1 cellular context compared by ENCODE assay signal in the genomic region with DNA sequence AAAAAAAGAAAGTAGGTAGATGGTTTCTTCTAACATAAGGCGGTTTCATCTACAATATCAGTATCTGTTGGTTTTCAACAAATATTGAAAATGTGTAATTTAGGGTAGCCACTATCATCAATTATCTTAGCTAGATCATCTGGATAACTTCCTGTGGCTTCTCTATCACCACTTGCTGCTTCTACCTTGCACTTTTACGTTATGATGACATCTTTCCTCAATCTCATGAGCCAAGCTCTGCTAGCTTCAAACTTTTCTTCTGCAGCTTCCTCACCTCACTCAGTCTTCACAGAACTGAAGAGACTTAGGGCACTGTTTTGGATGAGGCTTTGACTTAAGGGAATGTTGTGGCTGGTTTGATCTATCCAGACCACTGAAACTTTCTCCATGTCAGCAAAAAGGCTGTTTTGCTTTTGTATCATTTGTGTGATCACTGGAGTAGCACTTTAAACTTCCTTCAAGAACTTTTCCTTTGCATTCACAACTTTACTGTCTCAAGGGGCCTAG.
TF ChIP-seq lines count a peak whose summit lies in the region.

No MANE protein-coding gene starts in this region.

TF ChIP-seq in GM12878, 131 proteins besides CTCF, POLR2A, EP300 and RAD21 (continued from another document):
- TF ChIP-seq, protein P1, sequence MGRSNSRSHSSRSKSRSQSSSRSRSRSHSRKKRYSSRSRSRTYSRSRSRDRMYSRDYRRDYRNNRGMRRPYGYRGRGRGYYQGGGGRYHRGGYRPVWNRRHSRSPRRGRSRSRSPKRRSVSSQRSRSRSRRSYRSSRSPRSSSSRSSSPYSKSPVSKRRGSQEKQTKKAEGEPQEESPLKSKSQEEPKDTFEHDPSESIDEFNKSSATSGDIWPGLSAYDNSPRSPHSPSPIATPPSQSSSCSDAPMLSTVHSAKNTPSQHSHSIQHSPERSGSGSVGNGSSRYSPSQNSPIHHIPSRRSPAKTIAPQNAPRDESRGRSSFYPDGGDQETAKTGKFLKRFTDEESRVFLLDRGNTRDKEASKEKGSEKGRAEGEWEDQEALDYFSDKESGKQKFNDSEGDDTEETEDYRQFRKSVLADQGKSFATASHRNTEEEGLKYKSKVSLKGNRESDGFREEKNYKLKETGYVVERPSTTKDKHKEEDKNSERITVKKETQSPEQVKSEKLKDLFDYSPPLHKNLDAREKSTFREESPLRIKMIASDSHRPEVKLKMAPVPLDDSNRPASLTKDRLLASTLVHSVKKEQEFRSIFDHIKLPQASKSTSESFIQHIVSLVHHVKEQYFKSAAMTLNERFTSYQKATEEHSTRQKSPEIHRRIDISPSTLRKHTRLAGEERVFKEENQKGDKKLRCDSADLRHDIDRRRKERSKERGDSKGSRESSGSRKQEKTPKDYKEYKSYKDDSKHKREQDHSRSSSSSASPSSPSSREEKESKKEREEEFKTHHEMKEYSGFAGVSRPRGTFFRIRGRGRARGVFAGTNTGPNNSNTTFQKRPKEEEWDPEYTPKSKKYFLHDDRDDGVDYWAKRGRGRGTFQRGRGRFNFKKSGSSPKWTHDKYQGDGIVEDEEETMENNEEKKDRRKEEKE (IDR thresholded peaks at IDR 0.05): no peak
- TF ChIP-seq YY1 (IDR thresholded peaks at IDR 0.05; ENCODE audit: low read depth, low read length) (no peak), IRF4 (IDR thresholded peaks at IDR 0.05; ENCODE audit: low read depth, low read length) (peak; percentile 73; the same call in 1 of the 2 replicates), IKZF1 (conservative IDR thresholded peaks at IDR 0.05) (peak; percentile 69), STAT1 (conservative IDR thresholded peaks at IDR 0.05) (no peak), RB1 (IDR thresholded peaks at IDR 0.05; ENCODE audit: borderline replicate concordance) (no peak), EED (IDR thresholded peaks at IDR 0.05; ENCODE audit: low read depth) (peak; percentile 79), ZBED1 (IDR thresholded peaks at IDR 0.05; ENCODE audit: borderline replicate concordance) (0 out of 2 replicates have a peak, but pooled peaks have one; percentile 73), SIX5 (IDR thresholded peaks at IDR 0.05; ENCODE audit: low read depth, low read length, severe bottlenecking) (no peak), RUNX3 (IDR thresholded peaks at IDR 0.05; ENCODE audit: low read length) (0 out of 2 replicates have a peak, but pooled peaks have one; percentile 39), MEF2B (IDR thresholded peaks at IDR 0.05; ENCODE audit: partially characterized antibody, poor library complexity, severe bottlenecking) (peak; percentile 89), NR2F1 (conservative IDR thresholded peaks at IDR 0.05) (peak; percentile 73; the same call in 1 of the 2 replicates), ZNF217 (IDR thresholded peaks at IDR 0.05) (peak; percentile 97; the same call in 1 of the 2 replicates)
- TF ChIP-seq, protein P2, sequence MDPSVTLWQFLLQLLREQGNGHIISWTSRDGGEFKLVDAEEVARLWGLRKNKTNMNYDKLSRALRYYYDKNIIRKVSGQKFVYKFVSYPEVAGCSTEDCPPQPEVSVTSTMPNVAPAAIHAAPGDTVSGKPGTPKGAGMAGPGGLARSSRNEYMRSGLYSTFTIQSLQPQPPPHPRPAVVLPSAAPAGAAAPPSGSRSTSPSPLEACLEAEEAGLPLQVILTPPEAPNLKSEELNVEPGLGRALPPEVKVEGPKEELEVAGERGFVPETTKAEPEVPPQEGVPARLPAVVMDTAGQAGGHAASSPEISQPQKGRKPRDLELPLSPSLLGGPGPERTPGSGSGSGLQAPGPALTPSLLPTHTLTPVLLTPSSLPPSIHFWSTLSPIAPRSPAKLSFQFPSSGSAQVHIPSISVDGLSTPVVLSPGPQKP (IDR thresholded peaks at IDR 0.05; ENCODE audit: low read depth, low read length): no peak
- TF ChIP-seq, protein P3, sequence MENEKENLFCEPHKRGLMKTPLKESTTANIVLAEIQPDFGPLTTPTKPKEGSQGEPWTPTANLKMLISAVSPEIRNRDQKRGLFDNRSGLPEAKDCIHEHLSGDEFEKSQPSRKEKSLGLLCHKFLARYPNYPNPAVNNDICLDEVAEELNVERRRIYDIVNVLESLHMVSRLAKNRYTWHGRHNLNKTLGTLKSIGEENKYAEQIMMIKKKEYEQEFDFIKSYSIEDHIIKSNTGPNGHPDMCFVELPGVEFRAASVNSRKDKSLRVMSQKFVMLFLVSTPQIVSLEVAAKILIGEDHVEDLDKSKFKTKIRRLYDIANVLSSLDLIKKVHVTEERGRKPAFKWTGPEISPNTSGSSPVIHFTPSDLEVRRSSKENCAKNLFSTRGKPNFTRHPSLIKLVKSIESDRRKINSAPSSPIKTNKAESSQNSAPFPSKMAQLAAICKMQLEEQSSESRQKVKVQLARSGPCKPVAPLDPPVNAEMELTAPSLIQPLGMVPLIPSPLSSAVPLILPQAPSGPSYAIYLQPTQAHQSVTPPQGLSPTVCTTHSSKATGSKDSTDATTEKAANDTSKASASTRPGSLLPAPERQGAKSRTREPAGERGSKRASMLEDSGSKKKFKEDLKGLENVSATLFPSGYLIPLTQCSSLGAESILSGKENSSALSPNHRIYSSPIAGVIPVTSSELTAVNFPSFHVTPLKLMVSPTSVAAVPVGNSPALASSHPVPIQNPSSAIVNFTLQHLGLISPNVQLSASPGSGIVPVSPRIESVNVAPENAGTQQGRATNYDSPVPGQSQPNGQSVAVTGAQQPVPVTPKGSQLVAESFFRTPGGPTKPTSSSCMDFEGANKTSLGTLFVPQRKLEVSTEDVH (IDR thresholded peaks at IDR 0.05; ENCODE audit: low read depth, partially characterized antibody): no peak
- TF ChIP-seq, protein P4, sequence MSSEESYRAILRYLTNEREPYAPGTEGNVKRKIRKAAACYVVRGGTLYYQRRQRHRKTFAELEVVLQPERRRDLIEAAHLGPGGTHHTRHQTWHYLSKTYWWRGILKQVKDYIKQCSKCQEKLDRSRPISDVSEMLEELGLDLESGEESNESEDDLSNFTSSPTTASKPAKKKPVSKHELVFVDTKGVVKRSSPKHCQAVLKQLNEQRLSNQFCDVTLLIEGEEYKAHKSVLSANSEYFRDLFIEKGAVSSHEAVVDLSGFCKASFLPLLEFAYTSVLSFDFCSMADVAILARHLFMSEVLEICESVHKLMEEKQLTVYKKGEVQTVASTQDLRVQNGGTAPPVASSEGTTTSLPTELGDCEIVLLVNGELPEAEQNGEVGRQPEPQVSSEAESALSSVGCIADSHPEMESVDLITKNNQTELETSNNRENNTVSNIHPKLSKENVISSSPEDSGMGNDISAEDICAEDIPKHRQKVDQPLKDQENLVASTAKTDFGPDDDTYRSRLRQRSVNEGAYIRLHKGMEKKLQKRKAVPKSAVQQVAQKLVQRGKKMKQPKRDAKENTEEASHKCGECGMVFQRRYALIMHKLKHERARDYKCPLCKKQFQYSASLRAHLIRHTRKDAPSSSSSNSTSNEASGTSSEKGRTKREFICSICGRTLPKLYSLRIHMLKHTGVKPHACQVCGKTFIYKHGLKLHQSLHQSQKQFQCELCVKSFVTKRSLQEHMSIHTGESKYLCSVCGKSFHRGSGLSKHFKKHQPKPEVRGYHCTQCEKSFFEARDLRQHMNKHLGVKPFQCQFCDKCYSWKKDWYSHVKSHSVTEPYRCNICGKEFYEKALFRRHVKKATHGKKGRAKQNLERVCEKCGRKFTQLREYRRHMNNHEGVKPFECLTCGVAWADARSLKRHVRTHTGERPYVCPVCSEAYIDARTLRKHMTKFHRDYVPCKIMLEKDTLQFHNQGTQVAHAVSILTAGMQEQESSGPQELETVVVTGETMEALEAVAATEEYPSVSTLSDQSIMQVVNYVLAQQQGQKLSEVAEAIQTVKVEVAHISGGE (CRISPR knock-in tag; IDR thresholded peaks at IDR 0.05): no peak
- TF ChIP-seq, protein P5, sequence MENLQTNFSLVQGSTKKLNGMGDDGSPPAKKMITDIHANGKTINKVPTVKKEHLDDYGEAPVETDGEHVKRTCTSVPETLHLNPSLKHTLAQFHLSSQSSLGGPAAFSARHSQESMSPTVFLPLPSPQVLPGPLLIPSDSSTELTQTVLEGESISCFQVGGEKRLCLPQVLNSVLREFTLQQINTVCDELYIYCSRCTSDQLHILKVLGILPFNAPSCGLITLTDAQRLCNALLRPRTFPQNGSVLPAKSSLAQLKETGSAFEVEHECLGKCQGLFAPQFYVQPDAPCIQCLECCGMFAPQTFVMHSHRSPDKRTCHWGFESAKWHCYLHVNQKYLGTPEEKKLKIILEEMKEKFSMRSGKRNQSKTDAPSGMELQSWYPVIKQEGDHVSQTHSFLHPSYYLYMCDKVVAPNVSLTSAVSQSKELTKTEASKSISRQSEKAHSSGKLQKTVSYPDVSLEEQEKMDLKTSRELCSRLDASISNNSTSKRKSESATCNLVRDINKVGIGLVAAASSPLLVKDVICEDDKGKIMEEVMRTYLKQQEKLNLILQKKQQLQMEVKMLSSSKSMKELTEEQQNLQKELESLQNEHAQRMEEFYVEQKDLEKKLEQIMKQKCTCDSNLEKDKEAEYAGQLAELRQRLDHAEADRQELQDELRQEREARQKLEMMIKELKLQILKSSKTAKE (IDR thresholded peaks at IDR 0.05; ENCODE audit: low read depth, poor library complexity, severe bottlenecking): peak; percentile 41
